In genomic region chr2:233080836-233081229, GRCh38 we compare ENCODE assay signal across 1 cellular context.
TF ChIP-seq lines count a peak whose summit lies in the region.

No MANE protein-coding gene starts in this region.

TF ChIP-seq in GM12878, 131 proteins besides CTCF, POLR2A, EP300 and RAD21 (continued from another document):
- TF ChIP-seq, protein P1, sequence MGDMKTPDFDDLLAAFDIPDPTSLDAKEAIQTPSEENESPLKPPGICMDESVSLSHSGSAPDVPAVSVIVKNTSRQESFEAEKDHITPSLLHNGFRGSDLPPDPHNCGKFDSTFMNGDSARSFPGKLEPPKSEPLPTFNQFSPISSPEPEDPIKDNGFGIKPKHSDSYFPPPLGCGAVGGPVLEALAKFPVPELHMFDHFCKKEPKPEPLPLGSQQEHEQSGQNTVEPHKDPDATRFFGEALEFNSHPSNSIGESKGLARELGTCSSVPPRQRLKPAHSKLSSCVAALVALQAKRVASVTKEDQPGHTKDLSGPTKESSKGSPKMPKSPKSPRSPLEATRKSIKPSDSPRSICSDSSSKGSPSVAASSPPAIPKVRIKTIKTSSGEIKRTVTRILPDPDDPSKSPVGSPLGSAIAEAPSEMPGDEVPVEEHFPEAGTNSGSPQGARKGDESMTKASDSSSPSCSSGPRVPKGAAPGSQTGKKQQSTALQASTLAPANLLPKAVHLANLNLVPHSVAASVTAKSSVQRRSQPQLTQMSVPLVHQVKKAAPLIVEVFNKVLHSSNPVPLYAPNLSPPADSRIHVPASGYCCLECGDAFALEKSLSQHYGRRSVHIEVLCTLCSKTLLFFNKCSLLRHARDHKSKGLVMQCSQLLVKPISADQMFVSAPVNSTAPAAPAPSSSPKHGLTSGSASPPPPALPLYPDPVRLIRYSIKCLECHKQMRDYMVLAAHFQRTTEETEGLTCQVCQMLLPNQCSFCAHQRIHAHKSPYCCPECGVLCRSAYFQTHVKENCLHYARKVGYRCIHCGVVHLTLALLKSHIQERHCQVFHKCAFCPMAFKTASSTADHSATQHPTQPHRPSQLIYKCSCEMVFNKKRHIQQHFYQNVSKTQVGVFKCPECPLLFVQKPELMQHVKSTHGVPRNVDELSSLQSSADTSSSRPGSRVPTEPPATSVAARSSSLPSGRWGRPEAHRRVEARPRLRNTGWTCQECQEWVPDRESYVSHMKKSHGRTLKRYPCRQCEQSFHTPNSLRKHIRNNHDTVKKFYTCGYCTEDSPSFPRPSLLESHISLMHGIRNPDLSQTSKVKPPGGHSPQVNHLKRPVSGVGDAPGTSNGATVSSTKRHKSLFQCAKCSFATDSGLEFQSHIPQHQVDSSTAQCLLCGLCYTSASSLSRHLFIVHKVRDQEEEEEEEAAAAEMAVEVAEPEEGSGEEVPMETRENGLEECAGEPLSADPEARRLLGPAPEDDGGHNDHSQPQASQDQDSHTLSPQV (IDR thresholded peaks at IDR 0.05), result 0 out of 2 replicates have a peak, but pooled peaks have one; percentile 67
- TF ChIP-seq BCL11A (IDR thresholded peaks at IDR 0.05; ENCODE audit: low read depth, low read length), result no peak
- no peak for TF ChIP-seq TCF7 (IDR thresholded peaks at IDR 0.05; ENCODE audit: borderline replicate concordance)
- TF ChIP-seq ZNF384 (IDR thresholded peaks at IDR 0.05; ENCODE audit: borderline replicate concordance, low read depth, low read length), result no peak
- no peak for TF ChIP-seq ATF3 (IDR thresholded peaks at IDR 0.05; ENCODE audit: borderline replicate concordance, extremely low read depth, low read depth, low read length)
- TF ChIP-seq BCL3 (IDR thresholded peaks at IDR 0.05; ENCODE audit: borderline replicate concordance, insufficient read depth, low read depth, low read length, poor library complexity, severe bottlenecking), result no peak
- TF ChIP-seq GATAD2B (conservative IDR thresholded peaks at IDR 0.05; ENCODE audit: low read depth), result peak; percentile 53
- TF ChIP-seq HDAC2 (IDR thresholded peaks at IDR 0.05), result no peak
- TF ChIP-seq, protein P2, sequence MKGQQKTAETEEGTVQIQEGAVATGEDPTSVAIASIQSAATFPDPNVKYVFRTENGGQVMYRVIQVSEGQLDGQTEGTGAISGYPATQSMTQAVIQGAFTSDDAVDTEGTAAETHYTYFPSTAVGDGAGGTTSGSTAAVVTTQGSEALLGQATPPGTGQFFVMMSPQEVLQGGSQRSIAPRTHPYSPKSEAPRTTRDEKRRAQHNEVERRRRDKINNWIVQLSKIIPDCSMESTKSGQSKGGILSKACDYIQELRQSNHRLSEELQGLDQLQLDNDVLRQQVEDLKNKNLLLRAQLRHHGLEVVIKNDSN (IDR thresholded peaks at IDR 0.05; ENCODE audit: borderline replicate concordance, extremely low read length, insufficient read depth, low read depth, low read length), result no peak
- TF ChIP-seq, protein P3, sequence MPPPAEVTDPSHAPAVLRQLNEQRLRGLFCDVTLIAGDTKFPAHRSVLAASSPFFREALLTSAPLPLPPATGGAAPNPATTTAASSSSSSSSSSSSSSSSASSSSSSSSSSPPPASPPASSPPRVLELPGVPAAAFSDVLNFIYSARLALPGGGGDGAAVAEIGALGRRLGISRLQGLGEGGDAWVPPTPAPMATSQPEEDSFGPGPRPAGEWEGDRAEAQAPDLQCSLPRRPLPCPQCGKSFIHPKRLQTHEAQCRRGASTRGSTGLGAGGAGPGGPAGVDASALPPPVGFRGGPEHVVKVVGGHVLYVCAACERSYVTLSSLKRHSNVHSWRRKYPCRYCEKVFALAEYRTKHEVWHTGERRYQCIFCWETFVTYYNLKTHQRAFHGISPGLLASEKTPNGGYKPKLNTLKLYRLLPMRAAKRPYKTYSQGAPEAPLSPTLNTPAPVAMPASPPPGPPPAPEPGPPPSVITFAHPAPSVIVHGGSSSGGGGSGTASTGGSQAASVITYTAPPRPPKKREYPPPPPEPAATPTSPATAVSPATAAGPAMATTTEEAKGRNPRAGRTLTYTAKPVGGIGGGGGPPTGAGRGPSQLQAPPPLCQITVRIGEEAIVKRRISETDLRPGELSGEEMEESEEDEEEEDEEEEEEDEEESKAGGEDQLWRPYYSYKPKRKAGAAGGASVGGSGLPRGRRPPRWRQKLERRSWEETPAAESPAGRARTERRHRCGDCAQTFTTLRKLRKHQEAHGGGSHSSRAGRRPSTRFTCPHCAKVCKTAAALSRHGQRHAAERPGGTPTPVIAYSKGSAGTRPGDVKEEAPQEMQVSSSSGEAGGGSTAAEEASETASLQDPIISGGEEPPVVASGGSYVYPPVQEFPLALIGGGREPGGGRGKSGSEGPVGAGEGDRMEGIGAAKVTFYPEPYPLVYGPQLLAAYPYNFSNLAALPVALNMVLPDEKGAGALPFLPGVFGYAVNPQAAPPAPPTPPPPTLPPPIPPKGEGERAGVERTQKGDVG (CRISPR knock-in tag; IDR thresholded peaks at IDR 0.05), result 0 out of 2 replicates have a peak, but pooled peaks have one; percentile 3
- no peak for TF ChIP-seq PAX5 (IDR thresholded peaks at IDR 0.05; ENCODE audit: borderline replicate concordance, low read depth, low read length)
- TF ChIP-seq POLR2AphosphoS5 (IDR thresholded peaks at IDR 0.05; ENCODE audit: low read length), result peak; percentile 13; the same call in 1 of the 2 replicates
- TF ChIP-seq SREBF1 (IDR thresholded peaks at IDR 0.05; ENCODE audit: low read length), result no peak
- no peak for TF ChIP-seq BHLHE40 (IDR thresholded peaks at IDR 0.05; ENCODE audit: borderline replicate concordance in 1 of 2, low read depth in 2 of 2, low read length in 1 of 2)
- no peak for TF ChIP-seq CBX3 (IDR thresholded peaks at IDR 0.05; ENCODE audit: borderline replicate concordance, low read depth)
- TF ChIP-seq SMARCA5 (IDR thresholded peaks at IDR 0.05), result peak; percentile 84
- no peak for TF ChIP-seq ZNF207 (IDR thresholded peaks at IDR 0.05; ENCODE audit: borderline replicate concordance)
- no peak for TF ChIP-seq SIN3A (IDR thresholded peaks at IDR 0.05; ENCODE audit: low read depth, low read length)
- TF ChIP-seq, protein P4, sequence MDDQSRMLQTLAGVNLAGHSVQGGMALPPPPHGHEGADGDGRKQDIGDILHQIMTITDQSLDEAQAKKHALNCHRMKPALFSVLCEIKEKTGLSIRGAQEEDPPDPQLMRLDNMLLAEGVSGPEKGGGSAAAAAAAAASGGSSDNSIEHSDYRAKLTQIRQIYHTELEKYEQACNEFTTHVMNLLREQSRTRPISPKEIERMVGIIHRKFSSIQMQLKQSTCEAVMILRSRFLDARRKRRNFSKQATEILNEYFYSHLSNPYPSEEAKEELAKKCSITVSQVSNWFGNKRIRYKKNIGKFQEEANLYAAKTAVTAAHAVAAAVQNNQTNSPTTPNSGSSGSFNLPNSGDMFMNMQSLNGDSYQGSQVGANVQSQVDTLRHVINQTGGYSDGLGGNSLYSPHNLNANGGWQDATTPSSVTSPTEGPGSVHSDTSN (IDR thresholded peaks at IDR 0.05; ENCODE audit: insufficient replicate concordance, low read depth, low read length), result no peak
- no peak for TF ChIP-seq ZBTB40 (IDR thresholded peaks at IDR 0.05; ENCODE audit: borderline replicate concordance)
- TF ChIP-seq NR2C2 (IDR thresholded peaks at IDR 0.05; ENCODE audit: borderline replicate concordance, control insufficient read depth, insufficient read length, low read depth), result no peak
